Comparison of ENCODE assay signal across 1 cellular context in genomic region chr1:232894436-232894835, GRCh38.
TF ChIP-seq lines count a peak whose summit lies in the region.

No MANE protein-coding gene starts in this region.

TF ChIP-seq in SK-N-SH treated with all-trans-retinoic acid at 6 μM for 48 hours, 23 proteins besides CTCF, POLR2A, EP300 and RAD21 (continued from another document):
- TF ChIP-seq, protein P1, sequence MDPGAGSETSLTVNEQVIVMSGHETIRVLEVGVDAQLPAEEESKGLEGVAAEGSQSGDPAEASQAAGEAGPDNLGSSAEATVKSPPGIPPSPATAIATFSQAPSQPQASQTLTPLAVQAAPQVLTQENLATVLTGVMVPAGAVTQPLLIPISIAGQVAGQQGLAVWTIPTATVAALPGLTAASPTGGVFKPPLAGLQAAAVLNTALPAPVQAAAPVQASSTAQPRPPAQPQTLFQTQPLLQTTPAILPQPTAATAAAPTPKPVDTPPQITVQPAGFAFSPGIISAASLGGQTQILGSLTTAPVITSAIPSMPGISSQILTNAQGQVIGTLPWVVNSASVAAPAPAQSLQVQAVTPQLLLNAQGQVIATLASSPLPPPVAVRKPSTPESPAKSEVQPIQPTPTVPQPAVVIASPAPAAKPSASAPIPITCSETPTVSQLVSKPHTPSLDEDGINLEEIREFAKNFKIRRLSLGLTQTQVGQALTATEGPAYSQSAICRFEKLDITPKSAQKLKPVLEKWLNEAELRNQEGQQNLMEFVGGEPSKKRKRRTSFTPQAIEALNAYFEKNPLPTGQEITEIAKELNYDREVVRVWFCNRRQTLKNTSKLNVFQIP (CRISPR knock-in tag; IDR thresholded peaks at IDR 0.05; ENCODE audit: borderline replicate concordance, low read depth) = no peak
- no peak for TF ChIP-seq SNAI2 (CRISPR knock-in tag; IDR thresholded peaks at IDR 0.05)
TF ChIP-seq in SK-N-SH treated with all-trans-retinoic acid at 6 μM for 48 hours: peak in this region for 0.
